22 cellular contexts compared by ENCODE assay signal in the genomic region with DNA sequence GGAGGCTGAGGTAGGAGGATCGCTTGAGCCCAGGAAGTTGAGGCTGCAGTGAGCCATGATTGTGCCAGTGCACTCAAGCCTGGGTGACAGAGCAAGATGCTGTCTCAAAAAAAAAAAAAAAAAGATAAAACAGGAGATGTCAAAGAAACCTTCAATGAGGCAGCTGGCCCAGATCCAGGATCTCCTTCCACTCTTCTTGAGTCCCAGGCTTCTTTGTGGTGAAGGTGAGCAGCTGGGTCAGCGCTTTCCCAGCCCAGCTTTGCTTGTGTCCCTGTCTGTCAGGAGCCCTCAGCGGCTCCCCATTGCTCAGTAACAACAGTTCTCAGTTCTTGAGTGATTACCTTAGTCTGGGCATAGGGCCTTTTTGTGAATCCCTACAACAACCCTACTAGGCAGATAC.
"Had no signal": no experiment of that assay in that cellular context is flagged by ENCODE, and none has a peak within 500 bp of the region (broad histone marks: within the 10 kb centered on the region; RNA-seq: fewer than 3 reads in every experiment).

No MANE protein-coding gene starts in this region.

- H3K4me2 ChIP-seq: neural progenitor cell had no signal

- H3K36me3 ChIP-seq: gastrocnemius medialis, heart left ventricle, neural progenitor cell, prostate gland, upper lobe of right lung had no signal

- H3K27me3 ChIP-seq: gastrocnemius medialis, heart left ventricle, neural progenitor cell, upper lobe of right lung had no signal

- H3K9me3 ChIP-seq: gastrocnemius medialis, heart left ventricle, prostate gland, upper lobe of right lung had no signal

- ATAC-seq: activated CD4-positive, CD25-positive, alpha-beta regulatory T cell treated with anti-CD3 and anti-CD28 coated beads, Interleukin-2, amount 50 U/mL, for 24 hours; activated naive CD8-positive, alpha-beta T cell treated with anti-CD3 and anti-CD28 coated beads, Interleukin-2, amount 50 U/mL, for 24 hours; gastrocnemius medialis; heart left ventricle; right cardiac atrium; stimulated activated naive CD8-positive, alpha-beta T cell treated with anti-CD3 and anti-CD28 coated beads, Interleukin-15, amount 100 ng/mL, for 72 hours; upper lobe of right lung had no signal

- H3K4me3 ChIP-seq: coronary artery, gastrocnemius medialis, heart left ventricle, neural progenitor cell, prostate gland, smooth muscle cell, upper lobe of right lung had no signal

- H3K4me1 ChIP-seq: gastrocnemius medialis, neural progenitor cell, prostate gland, upper lobe of right lung had no signal

- H3K9me3 Mint-ChIP-seq: activated naive CD4-positive, alpha-beta T cell treated with anti-CD3 and anti-CD28 coated beads, Interleukin-2, amount 10 ng/mL, durations not matched to agents 7 days and 5 days; activated naive CD8-positive, alpha-beta T cell treated with anti-CD3 and anti-CD28 coated beads, Interleukin-2, amount 50 U/mL, for 24 hours; immature natural killer cell; memory B cell; naive B cell; stimulated activated naive CD8-positive, alpha-beta T cell treated with anti-CD3 and anti-CD28 coated beads, Interleukin-15, amount 100 ng/mL, for 72 hours had no signal

- DNase-seq: activated CD4-positive, alpha-beta T cell treated with anti-CD3 and anti-CD28 coated beads, Interleukin-2, amount 50 U/mL, for 1 hour; activated CD8-positive, alpha-beta memory T cell treated with anti-CD3 and anti-CD28 coated beads, Interleukin-2, amount 50 U/mL, for 4 hours; activated effector memory CD4-positive, alpha-beta T cell treated with Interleukin-2 at 50 U/mL for 16 hours; activated naive CD4-positive, alpha-beta T cell treated with anti-CD3 and anti-CD28 coated beads, Interleukin-2, amount 10 ng/mL, durations not matched to agents 7 days and 5 days; activated naive CD8-positive, alpha-beta T cell treated with anti-CD3 and anti-CD28 coated beads, Interleukin-2, amount 50 U/mL, for 24 hours; activated T-cell treated with anti-CD3 and anti-CD28 coated beads, Interleukin-2, amount 50 U/mL, for 48 hours; anterior cingulate cortex; erythroblast; gastrocnemius medialis; immature natural killer cell; naive B cell; right cardiac atrium; stimulated activated CD4-positive, alpha-beta T cell treated with anti-CD3 and anti-CD28 coated beads, Interleukin-4, amount 100 ng/mL, for 1 hour; stimulated activated naive CD8-positive, alpha-beta T cell treated with anti-CD3 and anti-CD28 coated beads, Interleukin-15, amount 100 ng/mL, for 72 hours; upper lobe of right lung had no signal

- H3K27ac Mint-ChIP-seq: activated naive CD4-positive, alpha-beta T cell treated with anti-CD3 and anti-CD28 coated beads, Interleukin-2, amount 10 ng/mL, durations not matched to agents 7 days and 5 days; activated naive CD8-positive, alpha-beta T cell treated with anti-CD3 and anti-CD28 coated beads, Interleukin-2, amount 50 U/mL, for 24 hours; memory B cell; stimulated activated naive CD8-positive, alpha-beta T cell treated with anti-CD3 and anti-CD28 coated beads, Interleukin-15, amount 100 ng/mL, for 72 hours had no signal

- H3K27ac ChIP-seq: gastrocnemius medialis, heart left ventricle, neural progenitor cell, prostate gland, upper lobe of right lung had no signal

- H3K27me3 Mint-ChIP-seq: activated naive CD8-positive, alpha-beta T cell treated with anti-CD3 and anti-CD28 coated beads, Interleukin-2, amount 50 U/mL, for 24 hours; memory B cell; naive B cell; stimulated activated naive CD8-positive, alpha-beta T cell treated with anti-CD3 and anti-CD28 coated beads, Interleukin-15, amount 100 ng/mL, for 72 hours had no signal

- H2AFZ ChIP-seq: neural progenitor cell had no signal

- H3K4me1 Mint-ChIP-seq: activated naive CD4-positive, alpha-beta T cell treated with anti-CD3 and anti-CD28 coated beads, Interleukin-2, amount 10 ng/mL, durations not matched to agents 7 days and 5 days; activated naive CD8-positive, alpha-beta T cell treated with anti-CD3 and anti-CD28 coated beads, Interleukin-2, amount 50 U/mL, for 24 hours; immature natural killer cell; stimulated activated naive CD8-positive, alpha-beta T cell treated with anti-CD3 and anti-CD28 coated beads, Interleukin-15, amount 100 ng/mL, for 72 hours had no signal

- H3K9ac ChIP-seq: neural progenitor cell had no signal

- H3K36me3 Mint-ChIP-seq: activated naive CD4-positive, alpha-beta T cell treated with anti-CD3 and anti-CD28 coated beads, Interleukin-2, amount 10 ng/mL, durations not matched to agents 7 days and 5 days; memory B cell; naive B cell had no signal

- H3K4me3 Mint-ChIP-seq: activated naive CD4-positive, alpha-beta T cell treated with anti-CD3 and anti-CD28 coated beads, Interleukin-2, amount 10 ng/mL, durations not matched to agents 7 days and 5 days; activated naive CD8-positive, alpha-beta T cell treated with anti-CD3 and anti-CD28 coated beads, Interleukin-2, amount 50 U/mL, for 24 hours; immature natural killer cell; memory B cell; stimulated activated naive CD8-positive, alpha-beta T cell treated with anti-CD3 and anti-CD28 coated beads, Interleukin-15, amount 100 ng/mL, for 72 hours had no signal
